Comparison of ENCODE assay signal across 10 cellular contexts in the genomic region with DNA sequence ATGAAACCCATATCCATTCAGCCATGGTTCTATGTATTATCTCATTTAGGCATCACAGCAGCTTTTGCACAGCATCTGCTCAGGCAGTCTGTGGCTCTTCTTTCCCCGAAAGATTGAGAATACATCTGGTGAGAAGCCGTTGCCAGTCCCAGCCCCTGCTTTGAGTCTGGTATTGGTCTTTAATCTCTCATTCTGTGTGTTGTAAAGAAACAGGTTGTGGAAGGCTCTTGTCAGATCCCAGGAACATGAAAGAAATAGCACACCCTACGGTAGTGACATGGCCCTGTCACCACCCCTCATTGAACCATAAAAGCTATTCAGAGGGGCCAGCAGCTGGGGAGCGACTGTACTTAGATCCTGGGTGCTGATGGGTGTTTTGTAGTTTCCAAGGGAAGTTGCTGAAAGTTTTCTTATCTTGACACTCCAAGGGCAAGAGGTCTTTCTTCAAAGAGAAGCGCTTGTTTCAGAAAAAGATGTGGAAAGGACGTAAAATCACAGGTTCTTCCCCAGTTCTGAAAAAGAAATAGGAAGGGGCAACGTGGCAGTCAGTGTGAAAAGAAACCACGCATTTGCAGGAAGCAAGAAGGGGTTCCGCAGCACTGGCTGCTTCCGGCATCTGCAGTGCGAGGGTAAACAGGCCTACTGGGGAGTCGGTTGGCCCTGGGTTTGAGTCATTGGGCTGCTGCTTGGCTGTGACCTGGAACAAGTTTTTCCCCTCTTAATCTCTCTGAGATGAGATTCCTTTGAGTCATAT.
DNase-seq lines count a peak whose midpoint lies in the region; ATAC-seq and TF ChIP-seq lines count a peak whose summit lies in the region.
"Had no signal": no experiment of that assay in that cellular context is flagged by ENCODE, and none has a peak within 500 bp of the region (broad histone marks: within the 10 kb centered on the region; RNA-seq: fewer than 3 reads in every experiment).

No MANE protein-coding gene starts in this region.

- TF ChIP-seq CTCF in lower lobe of right lung (IDR thresholded peaks at IDR 0.05) = no peak
- TF ChIP-seq CTCF in GM13976 (IDR thresholded peaks at IDR 0.05; ENCODE audit: borderline replicate concordance, control extremely low read depth, extremely low read depth, insufficient read depth, missing control alignments) = no peak

- H3K4me3 Mint-ChIP-seq in IgD-negative memory B cell = peak overlapping the region; percentile 61 to 90 (median 76)
- peak overlapping the region; percentile 59 for H3K4me3 Mint-ChIP-seq in activated T-cell treated with anti-CD3 and anti-CD28 coated beads, Interleukin-2, amount 50 U/mL, for 24 hours
- H3K4me3 Mint-ChIP-seq in stimulated activated effector memory CD8-positive, alpha-beta T cell treated with anti-CD3 and anti-CD28 coated beads, Interleukin-12 subunit alpha, Interleukin-12 subunit beta, amount 100 ng/mL, for 72 hours = peak overlapping the region; percentile 68

- no peaks in the 10 kb centered on the region for H3K27me3 ChIP-seq in lower lobe of right lung (ENCODE audit: low read depth)

- peak overlapping the region; percentile 80 to 97 (median 96) for H3K27ac Mint-ChIP-seq in IgD-negative memory B cell
- H3K27ac Mint-ChIP-seq in activated T-cell treated with anti-CD3 and anti-CD28 coated beads, Interleukin-2, amount 50 U/mL, for 24 hours = peak overlapping the region; percentile 98
- H3K27ac Mint-ChIP-seq in stimulated activated effector memory CD8-positive, alpha-beta T cell treated with anti-CD3 and anti-CD28 coated beads, Interleukin-12 subunit alpha, Interleukin-12 subunit beta, amount 100 ng/mL, for 72 hours = peak overlapping the region; percentile 98

- no peaks in the 10 kb centered on the region for H3K9me3 Mint-ChIP-seq in IgD-negative memory B cell
- no peaks in the 10 kb centered on the region for H3K9me3 Mint-ChIP-seq in activated T-cell treated with anti-CD3 and anti-CD28 coated beads, Interleukin-2, amount 50 U/mL, for 24 hours
- H3K9me3 Mint-ChIP-seq in stimulated activated effector memory CD8-positive, alpha-beta T cell treated with anti-CD3 and anti-CD28 coated beads, Interleukin-12 subunit alpha, Interleukin-12 subunit beta, amount 100 ng/mL, for 72 hours = no peaks in the 10 kb centered on the region
- H3K9me3 Mint-ChIP-seq: brain had no signal

- H3K27ac ChIP-seq in lower lobe of right lung = peak overlapping the region; percentile 51

- ATAC-seq in lower lobe of right lung (peak; percentile 23 to 25), GM18505 (IDR thresholded peaks at IDR 0.05; ENCODE audit: unreplicated experiment) (no peak), HG03520 (IDR thresholded peaks at IDR 0.05; ENCODE audit: unreplicated experiment) (no peak), HG02678 (IDR thresholded peaks at IDR 0.05; ENCODE audit: unreplicated experiment) (no peak)
- peak; percentile 95 for ATAC-seq in stimulated activated effector memory CD8-positive, alpha-beta T cell treated with anti-CD3 and anti-CD28 coated beads, Interleukin-12 subunit alpha, Interleukin-12 subunit beta, amount 100 ng/mL, for 72 hours
- ATAC-seq: HCT116 had no signal

- no peak overlapping the region for H3K4me3 ChIP-seq in lower lobe of right lung

- H3K27me3 Mint-ChIP-seq in IgD-negative memory B cell = no peaks in the 10 kb centered on the region
- H3K27me3 Mint-ChIP-seq in activated T-cell treated with anti-CD3 and anti-CD28 coated beads, Interleukin-2, amount 50 U/mL, for 24 hours = no peaks in the 10 kb centered on the region
- H3K27me3 Mint-ChIP-seq: brain had no signal

- H3K36me3 Mint-ChIP-seq in IgD-negative memory B cell = peaks cover 2% of the 10 kb centered on the region
- peaks cover 55% of the 10 kb centered on the region for H3K36me3 Mint-ChIP-seq in activated T-cell treated with anti-CD3 and anti-CD28 coated beads, Interleukin-2, amount 50 U/mL, for 24 hours (ENCODE audit: low read depth)
- H3K36me3 Mint-ChIP-seq in stimulated activated effector memory CD8-positive, alpha-beta T cell treated with anti-CD3 and anti-CD28 coated beads, Interleukin-12 subunit alpha, Interleukin-12 subunit beta, amount 100 ng/mL, for 72 hours = peaks cover 6% of the 10 kb centered on the region

- intact Hi-C loops in lower lobe of right lung (cut with DNase I) = no loop called here

- H3K4me1 ChIP-seq in lower lobe of right lung = peaks cover 80% of the 10 kb centered on the region

- H3K4me1 Mint-ChIP-seq in IgD-negative memory B cell = peaks cover 30 to 55% (median 37%) of the 10 kb centered on the region in 3 donors
- peaks cover 93% of the 10 kb centered on the region for H3K4me1 Mint-ChIP-seq in activated T-cell treated with anti-CD3 and anti-CD28 coated beads, Interleukin-2, amount 50 U/mL, for 24 hours (ENCODE audit: low read depth)
- H3K4me1 Mint-ChIP-seq in stimulated activated effector memory CD8-positive, alpha-beta T cell treated with anti-CD3 and anti-CD28 coated beads, Interleukin-12 subunit alpha, Interleukin-12 subunit beta, amount 100 ng/mL, for 72 hours = peaks cover 70% of the 10 kb centered on the region

- peak; percentile 78 for DNase-seq in activated T-cell treated with anti-CD3 and anti-CD28 coated beads, Interleukin-2, amount 50 U/mL, for 24 hours
- no peak for DNase-seq in lower lobe of right lung
- DNase-seq in stimulated activated effector memory CD8-positive, alpha-beta T cell treated with anti-CD3 and anti-CD28 coated beads, Interleukin-12 subunit alpha, Interleukin-12 subunit beta, amount 100 ng/mL, for 72 hours (ENCODE audit: low spot score in 2 of 2) = peak; percentile 45 to 81
- no peak for DNase-seq in GM13976 (ENCODE audit: low spot score)

- in situ Hi-C loops in GM13976 (cut with MboI; ENCODE audit: low sequenced_read_pairs, unreplicated experiment) = no loop called here

- TF ChIP-seq POLR2A in GM18505 (IDR thresholded peaks at IDR 0.05; ENCODE audit: borderline replicate concordance, extremely low read depth, insufficient read depth, insufficient read length) = no peak

- no peaks in the 10 kb centered on the region for H3K9me3 ChIP-seq in lower lobe of right lung

- no peaks in the 10 kb centered on the region for H3K36me3 ChIP-seq in lower lobe of right lung

Comparison
In these comparisons a context has a peak if more than half of its experiments do, and no peak if none do; other contexts are left out.
1. DNase-seq: peak in activated T-cell treated with anti-CD3 and anti-CD28 coated beads, Interleukin-2, amount 50 U/mL, for 24 hours (single experiment) and stimulated activated effector memory CD8-positive, alpha-beta T cell treated with anti-CD3 and anti-CD28 coated beads, Interleukin-12 subunit alpha, Interleukin-12 subunit beta, amount 100 ng/mL, for 72 hours (2 of 2); none in lower lobe of right lung (single experiment) and GM13976 (single experiment).
2. ATAC-seq: peak in lower lobe of right lung (2 of 2) and stimulated activated effector memory CD8-positive, alpha-beta T cell treated with anti-CD3 and anti-CD28 coated beads, Interleukin-12 subunit alpha, Interleukin-12 subunit beta, amount 100 ng/mL, for 72 hours (single experiment); none in GM18505 (single experiment), HG03520 (single experiment) and HG02678 (single experiment).
3. Peak in every context shown above with its lines, with median percentiles within 50 percentile points of each other: H3K27ac Mint-ChIP-seq and H3K4me3 Mint-ChIP-seq.